8 cellular contexts compared by ENCODE assay signal in genomic region chr16:88453217-88453531, GRCh38. TPM values are rescaled to one million over a fixed set of nuclear protein-coding genes. Genes with fewer than 3 reads are reported as not detected.
DNase-seq lines count a peak whose midpoint lies in the region; ATAC-seq and TF ChIP-seq lines count a peak whose summit lies in the region.

TSS of gene ZFPM1 (plus strand) at chr16:88453280. CDS start at chr16:88453639, 359 bp downstream.

- no peak for DNase-seq in DND-41
- no peak for DNase-seq in effector memory CD8-positive, alpha-beta T cell
- DNase-seq in ovary = no peak
- no peak for DNase-seq in NCI-H128 (lab: John Stamatoyannopoulos, UW; ENCODE audit: unreplicated experiment)
- DNase-seq in GDM1 (lab: John Stamatoyannopoulos, UW) = no peak
- no peak for DNase-seq in cerebellar nuclear complex (lab: John Stamatoyannopoulos, UW)

- H3K4me1 Mint-ChIP-seq in effector memory CD8-positive, alpha-beta T cell (ENCODE audit: low read depth in 2 of 2) = peaks cover 23 to 24% of the 10 kb centered on the region in 2 donors

- no peak for TF ChIP-seq EP300 in ovary (IDR thresholded peaks at IDR 0.05)

- no peaks in the 10 kb centered on the region for H3K9me3 ChIP-seq in DND-41 (ENCODE audit: insufficient read depth, low read length, severe bottlenecking)
- H3K9me3 ChIP-seq in KOPT-K1 (ENCODE audit: insufficient read depth, low read length, poor library complexity, severe bottlenecking) = no peaks in the 10 kb centered on the region
- H3K9me3 ChIP-seq in ovary = no peaks in the 10 kb centered on the region

- H3K36me3 ChIP-seq in DND-41 (ENCODE audit: insufficient read depth, low read length) (no peaks in the 10 kb centered on the region), KOPT-K1 (ENCODE audit: insufficient read depth, low read length) (no peaks in the 10 kb centered on the region), ovary (no peaks in the 10 kb centered on the region)

- WGBS in ovary, 3 donors = 0 to 1% (median 1%) methylated on average over 15 to 56 of the region's 57 CpGs

- H3K27me3 ChIP-seq in DND-41 (ENCODE audit: insufficient read depth, low read length, poor library complexity) = peaks cover 32% of the 10 kb centered on the region
- H3K27me3 ChIP-seq in ovary = peaks cover 4% of the 10 kb centered on the region

- H3K4me3 ChIP-seq in DND-41 (ENCODE audit: low read depth in 1 of 2, low read length in 2 of 2) (peak within 1 kb of the TSS; percentile 34 to 63; a peak in 3 of 4 replicates), ovary (peak within 1 kb of the TSS; percentile 58)

- H3K9ac ChIP-seq in DND-41 (ENCODE audit: low read depth, low read length) = peak within 1 kb of the TSS; percentile 61

- peak within 1 kb of the TSS; percentile 94 to 95 for H3K27ac Mint-ChIP-seq in effector memory CD8-positive, alpha-beta T cell

- peak within 1 kb of the TSS; percentile 83 for H3K4me2 ChIP-seq in DND-41 (ENCODE audit: insufficient read depth, low read length)

- TF ChIP-seq CTCF in DND-41 (IDR thresholded peaks at IDR 0.05; ENCODE audit: borderline replicate concordance, extremely low read depth, low read length, poor library complexity, severe bottlenecking) (no peak), ovary (IDR thresholded peaks at IDR 0.05) (no peak)

- H3K4me1 ChIP-seq in DND-41 (ENCODE audit: insufficient read depth, low read length) (peaks cover 41% of the 10 kb centered on the region), ovary (ENCODE audit: insufficient read depth) (peaks cover 18% of the 10 kb centered on the region)

- H3K27ac ChIP-seq in DND-41 (ENCODE audit: low read length) = no peak within 1 kb of the TSS
- peak within 1 kb of the TSS; percentile 34 for H3K27ac ChIP-seq in KOPT-K1 (ENCODE audit: low read depth, low read length, poor library complexity, severe bottlenecking)
- peak within 1 kb of the TSS in 1 of 2 donors; percentile 21 for H3K27ac ChIP-seq in ovary

- H4K20me1 ChIP-seq in DND-41 (ENCODE audit: insufficient read depth, low read length) = peaks cover 51% of the 10 kb centered on the region

- intact Hi-C loops in ovary (cut with DNase I) = no loop called here

- H3K79me2 ChIP-seq in DND-41 (ENCODE audit: insufficient read depth, low read length) = no peaks in the 10 kb centered on the region

- TF ChIP-seq POLR2A in ovary (IDR thresholded peaks at IDR 0.05) = no peak

- H2AFZ ChIP-seq in DND-41 (ENCODE audit: low read depth, low read length) = peak within 1 kb of the TSS; percentile 71

- ATAC-seq in DND-41 (ENCODE audit: insufficient read depth, low read depth) (no peak), GM21447 (IDR thresholded peaks at IDR 0.05; ENCODE audit: unreplicated experiment) (no peak)
- no peak for ATAC-seq in effector memory CD8-positive, alpha-beta T cell (replicated peaks)

- H3K4me3 Mint-ChIP-seq in effector memory CD8-positive, alpha-beta T cell = peak within 1 kb of the TSS; percentile 90 to 91

- no peaks in the 10 kb centered on the region for H3K27me3 Mint-ChIP-seq in effector memory CD8-positive, alpha-beta T cell

- peaks cover 39% of the 10 kb centered on the region for H3K36me3 Mint-ChIP-seq in effector memory CD8-positive, alpha-beta T cell (ENCODE audit: insufficient read depth)

- H3K9me3 Mint-ChIP-seq in effector memory CD8-positive, alpha-beta T cell = no peaks in the 10 kb centered on the region

RNA-seq across cellular contexts. Expression of gene ZFPM1, which starts in this region (rescaled TPM):
- 10 to 100 TPM in 1 of 7 donors, 1 to 10 TPM in 5, under 1 TPM in 1; 0.95 to 11.4 (median 4.3) TPM for total RNA-seq in ovary
- polyA plus RNA-seq in ovary = 1 to 10 TPM in 1 of 2 donors, under 1 TPM in 1; 0.10 to 1.2 TPM
